In the genomic region with DNA sequence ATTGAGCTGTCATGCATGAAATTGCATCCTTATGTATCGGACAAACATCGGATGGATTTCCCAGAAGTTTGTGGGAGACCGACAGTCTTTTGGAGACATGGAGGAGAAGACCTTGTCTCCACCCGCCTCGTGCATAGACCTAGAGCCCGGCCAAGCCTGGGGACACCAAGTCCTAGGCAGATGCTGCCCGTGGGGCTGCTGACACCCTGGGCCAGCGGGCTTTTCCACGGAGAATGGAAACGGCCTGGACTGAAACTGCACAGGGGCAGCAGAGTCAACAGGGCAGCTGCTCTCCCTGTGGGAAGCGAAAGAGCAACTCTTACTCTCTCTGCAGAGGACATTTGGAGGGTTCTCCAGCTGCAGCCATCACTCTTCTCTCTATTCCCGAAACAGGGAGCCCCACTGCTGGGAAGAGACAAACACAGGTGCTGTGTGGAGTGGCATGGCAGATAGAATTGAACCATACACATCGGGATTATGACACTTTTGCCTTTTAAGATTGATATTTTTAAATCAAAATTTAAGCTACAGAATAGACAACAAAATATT, we compare ENCODE assay signal across 11 cellular contexts.
DNase-seq lines count a peak whose midpoint lies in the region; ATAC-seq and TF ChIP-seq lines count a peak whose summit lies in the region.
"Had no signal": no experiment of that assay in that cellular context is flagged by ENCODE, and none has a peak within 500 bp of the region (broad histone marks: within the 10 kb centered on the region; RNA-seq: fewer than 3 reads in every experiment).

No MANE protein-coding gene starts in this region.

- H3K9me3 ChIP-seq in T-helper 17 cell (ENCODE audit: control insufficient read depth, low read length, poor library complexity, severe bottlenecking) = no peaks in the 10 kb centered on the region
- H3K9me3 ChIP-seq in hepatocyte (ENCODE audit: low read depth) = no peaks in the 10 kb centered on the region

- no peak overlapping the region for H2AFZ ChIP-seq in hepatocyte

- no peaks in the 10 kb centered on the region for H4K20me1 ChIP-seq in hepatocyte (ENCODE audit: insufficient read depth, poor library complexity, severe bottlenecking)

- H3K4me3 Mint-ChIP-seq in T-helper 17 cell = no peak overlapping the region

- H3K27ac Mint-ChIP-seq in T-helper 17 cell = peak overlapping the region; percentile 3

- peaks cover 3% of the 10 kb centered on the region for H3K4me1 ChIP-seq in hepatocyte (ENCODE audit: insufficient read depth)

- H3K4me3 ChIP-seq in hepatocyte = no peak overlapping the region

- no peak overlapping the region for H3K27ac ChIP-seq in hepatocyte

- no peaks in the 10 kb centered on the region for H3K36me3 ChIP-seq in hepatocyte (replicated peaks; ENCODE audit: insufficient read depth, low read depth)

- H3K4me2 ChIP-seq in hepatocyte = peak overlapping the region; percentile 43

- H3K4me1 Mint-ChIP-seq in T-helper 17 cell = peaks cover 4% of the 10 kb centered on the region

- WGBS in hepatocyte (ENCODE audit: low lambda C conversion rate, missing lambda C conversion rate) = 81% methylated on average over 13 of the region's 13 CpGs

- no peaks in the 10 kb centered on the region for H3K79me2 ChIP-seq in hepatocyte

- ATAC-seq in Right ventricle myocardium superior (ENCODE audit: poor library complexity) = peak; percentile 41
- no peak for ATAC-seq in T-helper 17 cell
- no peak for ATAC-seq in GM21528 (IDR thresholded peaks at IDR 0.05; ENCODE audit: low FRiP score, unreplicated experiment)
- ATAC-seq in GM19455 (IDR thresholded peaks at IDR 0.05; ENCODE audit: unreplicated experiment) = no peak

- intact Hi-C loops in Right ventricle myocardium superior (cut with DNase I) = no loop called here
- intact Hi-C loops in cardiac septum (cut with DNase I) = no loop called here
- intact Hi-C loops in posterior cingulate gyrus (cut with DNase I) = no loop called here

- peaks cover 5% of the 10 kb centered on the region for H3K27me3 Mint-ChIP-seq in T-helper 17 cell

- H3K36me3 Mint-ChIP-seq in T-helper 17 cell (ENCODE audit: low read depth) = peaks cover 3% of the 10 kb centered on the region

- no peaks in the 10 kb centered on the region for H3K27me3 ChIP-seq in hepatocyte

- no peaks in the 10 kb centered on the region for H3K9me2 ChIP-seq in hepatocyte (replicated peaks; ENCODE audit: insufficient read depth)

- DNase-seq in Right ventricle myocardium superior = no peak
- DNase-seq in cardiac septum (ENCODE audit: low spot score) = no peak
- no peak for DNase-seq in T-helper 17 cell
- DNase-seq in hepatocyte (ENCODE audit: low spot score) = no peak
- no peak for DNase-seq in posterior cingulate gyrus
- no peak for DNase-seq in SIG-M5 (lab: John Stamatoyannopoulos, UW)
- DNase-seq: AML-193, NCI-H1105, T1000 had no signal

- TF ChIP-seq CTCF in hepatocyte (IDR thresholded peaks at IDR 0.05; ENCODE audit: poor library complexity) = no peak
